In the genomic region with DNA sequence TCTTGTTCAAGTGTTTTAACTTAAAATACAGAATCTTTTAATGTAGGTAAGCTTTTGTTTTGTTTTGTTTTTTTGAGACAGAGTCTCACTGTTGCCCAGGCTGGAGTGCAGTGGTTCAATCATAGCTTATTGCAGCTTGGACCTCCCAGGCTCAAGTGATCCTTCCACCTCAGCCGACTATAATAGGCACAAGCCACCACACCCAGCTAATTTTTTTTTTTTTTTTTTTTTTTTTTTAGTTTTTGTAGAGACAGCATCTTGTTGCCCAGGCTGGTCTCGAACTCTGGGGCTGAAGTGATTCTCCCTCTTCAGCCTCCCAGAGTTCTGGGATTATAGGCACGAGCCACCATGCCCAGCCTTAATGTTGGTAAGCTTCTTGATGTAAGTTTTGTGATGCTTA, we compare ENCODE assay signal across 21 cellular contexts. TPM values are rescaled to one million over a fixed set of nuclear protein-coding genes. Genes with fewer than 3 reads are reported as not detected.
DNase-seq lines count a peak whose midpoint lies in the region; ATAC-seq, FAIRE-seq and TF ChIP-seq lines count a peak whose summit lies in the region.
"Had no signal": no experiment of that assay in that cellular context is flagged by ENCODE, and none has a peak within 500 bp of the region (broad histone marks: within the 10 kb centered on the region; RNA-seq: fewer than 3 reads in every experiment).

No MANE protein-coding gene starts in this region.

- no peak overlapping the region for H4K91ac ChIP-seq in neuronal stem cell (ENCODE audit: low read depth, low read length, poor library complexity)

- no peak overlapping the region for H3K23ac ChIP-seq in neuronal stem cell (ENCODE audit: low read depth, low read length, poor library complexity)

- no peak for FAIRE-seq in astrocyte (lab: Jason Lieb, UNC)
- FAIRE-seq: kidney had no signal

- no peak overlapping the region for H2BK12ac ChIP-seq in neuronal stem cell (ENCODE audit: low read length)

- H3K4me1 Mint-ChIP-seq in astrocyte (ENCODE audit: low read depth, unreplicated experiment) = peaks cover 24% of the 10 kb centered on the region
- H3K4me1 Mint-ChIP-seq: central memory CD8-positive, alpha-beta T cell had no signal

- H2AFZ ChIP-seq in astrocyte (ENCODE audit: low read depth, low read length) (no peak overlapping the region), neuronal stem cell (ENCODE audit: low read length) (no peak overlapping the region)
- H2AFZ ChIP-seq: neural progenitor cell had no signal

- H3K27me3 ChIP-seq in right cardiac atrium (ENCODE audit: control insufficient read depth, insufficient read depth) = no peaks in the 10 kb centered on the region
- no peaks in the 10 kb centered on the region for H3K27me3 ChIP-seq in astrocyte (ENCODE audit: insufficient read depth, low read length)
- H3K27me3 ChIP-seq in neuronal stem cell (ENCODE audit: control insufficient read depth in 3 of 3, insufficient read depth in 3 of 3, low read depth in 1 of 3, low read length in 3 of 3) = no peaks in the 10 kb centered on the region
- H3K27me3 ChIP-seq in aorta (ENCODE audit: control insufficient read depth in 1 of 2, insufficient read depth in 2 of 2, low read length in 1 of 2) = no peaks in the 10 kb centered on the region
- H3K27me3 ChIP-seq: neural progenitor cell had no signal

- H3K4me3 ChIP-seq in right cardiac atrium (ENCODE audit: low read length) = no peak overlapping the region
- peak overlapping the region; percentile 6 for H3K4me3 ChIP-seq in astrocyte (ENCODE audit: insufficient read depth, low read depth, low read length)
- no peak overlapping the region for H3K4me3 ChIP-seq in neuronal stem cell (ENCODE audit: low read length in 2 of 2)
- H3K4me3 ChIP-seq in aorta (ENCODE audit: low read length in 2 of 2) = no peak overlapping the region
- H3K4me3 ChIP-seq: neural progenitor cell had no signal

- no peaks in the 10 kb centered on the region for H4K20me1 ChIP-seq in astrocyte (ENCODE audit: insufficient read depth, low read length)

- no peaks in the 10 kb centered on the region for H3K9me3 Mint-ChIP-seq in astrocyte (ENCODE audit: unreplicated experiment)
- H3K9me3 Mint-ChIP-seq: activated T-helper 2 cell treated with anti-CD3 and anti-CD28 coated beads, Interferon-gamma antibody, Interleukin-2, Interleukin-4, amounts not matched to agents 10 μg/mL and 5 μg/mL and 100 μg/mL, durations not matched to agents 14 hours and 24 hours and 36 hours; CD4-positive, alpha-beta T cell; central memory CD8-positive, alpha-beta T cell; neural progenitor cell; T-helper 2 cell treated with Interferon-gamma antibody and Interleukin-4, amounts not matched to agents 5 μg/mL and 100 μg/mL, for 36 hours had no signal

- H3K18ac ChIP-seq in neuronal stem cell (ENCODE audit: low read length) = no peak overlapping the region

- H3K9ac ChIP-seq in astrocyte (ENCODE audit: low read length) (peak overlapping the region; percentile 47), neuronal stem cell (ENCODE audit: low read depth, low read length, poor library complexity) (no peak overlapping the region)
- H3K9ac ChIP-seq: neural progenitor cell had no signal

- no peak for TF ChIP-seq CTCF in astrocyte (IDR thresholded peaks at IDR 0.05; ENCODE audit: insufficient read depth, low read depth, low read length)

- H3K4me3 Mint-ChIP-seq in astrocyte (ENCODE audit: unreplicated experiment) = no peak overlapping the region
- H3K4me3 Mint-ChIP-seq: activated CD8-positive, alpha-beta memory T cell treated with anti-CD3 and anti-CD28 coated beads, Interleukin-2, amount 10 ng/mL, durations not matched to agents 7 days and 5 days; CD4-positive, alpha-beta T cell; central memory CD8-positive, alpha-beta T cell; neural progenitor cell; T-helper 2 cell treated with Interferon-gamma antibody and Interleukin-4, amounts not matched to agents 5 μg/mL and 100 μg/mL, for 36 hours had no signal

- intact Hi-C loops in right cardiac atrium (cut with DNase I) = loop anchor here in 3 of 4 donors (5.0 to 10.0 kb wide), 4 partner anchors 74 to 151 kb away; a partner anchor contains a TSS
- intact Hi-C loops in left ventricle myocardium superior (cut with micrococcal nuclease) = loop anchor here (5.0 kb wide), 1 partner anchor 69 kb away; no protein-coding TSS in a partner anchor
- intact Hi-C loops in aorta (cut with DNase I) = loop anchor here (5.0 to 10.0 kb wide), 5 partner anchors 74 to 574 kb away; a partner anchor contains a TSS

- no peak overlapping the region for H3K14ac ChIP-seq in neuronal stem cell (ENCODE audit: low read length)

- DNase-seq in right cardiac atrium (no peak), left ventricle myocardium superior (no peak), astrocyte (ENCODE audit: low read depth) (no peak), neuronal stem cell (ENCODE audit: low spot score) (no peak), aorta (no peak), amniotic stem cell (lab: John Stamatoyannopoulos, UW) (no peak), DMS79 (lab: John Stamatoyannopoulos, UW) (no peak)
- DNase-seq: activated CD8-positive, alpha-beta memory T cell treated with anti-CD3 and anti-CD28 coated beads, Interleukin-2, amount 10 ng/mL, durations not matched to agents 7 days and 5 days; CD4-positive, alpha-beta T cell; DMS53; effector CD8-positive, alpha-beta T cell; hypothalamus; kidney; NCI-H2029 treated with DMSO at 0.1 percent for 48 hours; SHP77 treated with DMSO at 0.1 percent for 48 hours; stimulated activated naive CD8-positive, alpha-beta T cell treated with anti-CD3 and anti-CD28 coated beads, Interleukin-15, Interleukin-2, amounts not matched to agents 100 U/mL and 50 U/mL, for 24 hours had no signal

- H3K9me3 ChIP-seq in right cardiac atrium (ENCODE audit: control insufficient read depth, low read length) (no peaks in the 10 kb centered on the region), astrocyte (ENCODE audit: insufficient read depth, low read depth, low read length) (no peaks in the 10 kb centered on the region), neuronal stem cell (replicated peaks in 1 of 2; ENCODE audit: control insufficient read depth in 2 of 2, insufficient read depth in 1 of 2, low read depth in 1 of 2, low read length in 2 of 2) (no peaks in the 10 kb centered on the region), aorta (ENCODE audit: control insufficient read depth, low read length) (no peaks in the 10 kb centered on the region)

- no peak overlapping the region for H2BK15ac ChIP-seq in neuronal stem cell (ENCODE audit: low read length)

- no peaks in the 10 kb centered on the region for H3K4me1 ChIP-seq in right cardiac atrium (ENCODE audit: control insufficient read depth, insufficient read depth, low read length)
- peaks cover 34% of the 10 kb centered on the region for H3K4me1 ChIP-seq in astrocyte (ENCODE audit: insufficient read depth, low read length)
- peaks cover 8 to 15% of the 10 kb centered on the region in 2 donors for H3K4me1 ChIP-seq in neuronal stem cell (ENCODE audit: control insufficient read depth in 2 of 2, insufficient read depth in 1 of 2, low read depth in 1 of 2, low read length in 2 of 2)
- H3K4me1 ChIP-seq in aorta (ENCODE audit: control insufficient read depth in 1 of 2, insufficient read depth in 2 of 2, low read length in 2 of 2) = peaks cover 0 to 5% of the 10 kb centered on the region in 2 donors

- no peak overlapping the region for H2BK120ac ChIP-seq in neuronal stem cell (ENCODE audit: low read depth, low read length)

- 67% methylated on average over 3 of the region's 3 CpGs for WGBS in right cardiac atrium
- WGBS in neuronal stem cell (ENCODE audit: extremely low coverage in 2 of 2, insufficient read length in 2 of 2, insufficient replicate concordance in 1 of 2), 2 donors = no CpG with 5 or more reads among the region's 3 CpGs
- WGBS in aorta, 2 donors = 34% methylated on average over 3 of the region's 3 CpGs

- H2BK5ac ChIP-seq in neuronal stem cell (ENCODE audit: low read length) = no peak overlapping the region

- peaks cover 22% of the 10 kb centered on the region for H3K79me2 ChIP-seq in astrocyte (ENCODE audit: insufficient read depth, low read length)

- no peak overlapping the region for H4K8ac ChIP-seq in neuronal stem cell (ENCODE audit: low read depth, low read length)

- no peaks in the 10 kb centered on the region for H3K79me1 ChIP-seq in neuronal stem cell (ENCODE audit: low read depth, low read length)

- H3K27ac ChIP-seq in right cardiac atrium (ENCODE audit: low read length) (peak overlapping the region; percentile 22), astrocyte (ENCODE audit: low read depth, low read length) (peak overlapping the region; percentile 79), neuronal stem cell (replicated peaks; ENCODE audit: low read length) (peak overlapping the region; percentile 54), aorta (ENCODE audit: low read depth in 1 of 2, low read length in 2 of 2) (peak overlapping the region; percentile 11 to 67)

- H3K27me3 Mint-ChIP-seq in astrocyte (ENCODE audit: low read depth, unreplicated experiment) = no peaks in the 10 kb centered on the region
- H3K27me3 Mint-ChIP-seq: activated CD8-positive, alpha-beta memory T cell treated with anti-CD3 and anti-CD28 coated beads, Interleukin-2, amount 10 ng/mL, durations not matched to agents 7 days and 5 days; CD4-positive, alpha-beta T cell; central memory CD8-positive, alpha-beta T cell had no signal

- H2AK5ac ChIP-seq in neuronal stem cell (ENCODE audit: low read depth, low read length) = no peak overlapping the region

- H3K4me2 ChIP-seq in astrocyte (ENCODE audit: low read length) (peak overlapping the region; percentile 70), neuronal stem cell (ENCODE audit: insufficient read depth, low read length, poor library complexity, severe bottlenecking) (no peak overlapping the region)
- H3K4me2 ChIP-seq: neural progenitor cell had no signal

- ATAC-seq in right cardiac atrium = no peak
- ATAC-seq in left ventricle myocardium superior = no peak
- no peak for ATAC-seq in aorta (ENCODE audit: low FRiP score)
- no peak for ATAC-seq in HG03469 (IDR thresholded peaks at IDR 0.05; ENCODE audit: unreplicated experiment)
- ATAC-seq: activated CD8-positive, alpha-beta memory T cell treated with anti-CD3 and anti-CD28 coated beads, Interleukin-2, amount 10 ng/mL, durations not matched to agents 7 days and 5 days; stimulated activated naive CD8-positive, alpha-beta T cell treated with anti-CD3 and anti-CD28 coated beads, Interleukin-15, Interleukin-2, amounts not matched to agents 100 U/mL and 50 U/mL, for 24 hours had no signal

- H3K36me3 ChIP-seq in astrocyte (ENCODE audit: insufficient read depth, low read length) (no peaks in the 10 kb centered on the region), neuronal stem cell (replicated peaks in 1 of 2; ENCODE audit: control insufficient read depth in 2 of 2, insufficient read depth in 2 of 2, low read length in 2 of 2) (peaks cover 0 to 41% of the 10 kb centered on the region in 2 donors), aorta (ENCODE audit: control insufficient read depth in 1 of 2, insufficient read depth in 2 of 2, low read length in 1 of 2) (no peaks in the 10 kb centered on the region)
- H3K36me3 ChIP-seq: neural progenitor cell had no signal

- H3K36me3 Mint-ChIP-seq in astrocyte (ENCODE audit: low read depth, unreplicated experiment) = no peaks in the 10 kb centered on the region
- H3K36me3 Mint-ChIP-seq: activated CD8-positive, alpha-beta memory T cell treated with anti-CD3 and anti-CD28 coated beads, Interleukin-2, amount 10 ng/mL, durations not matched to agents 7 days and 5 days had no signal

- H3K4ac ChIP-seq in neuronal stem cell (ENCODE audit: low read length) = no peak overlapping the region

- peak overlapping the region; percentile 94 for H3K27ac Mint-ChIP-seq in astrocyte (ENCODE audit: unreplicated experiment)
- H3K27ac Mint-ChIP-seq: activated CD8-positive, alpha-beta memory T cell treated with anti-CD3 and anti-CD28 coated beads, Interleukin-2, amount 10 ng/mL, durations not matched to agents 7 days and 5 days; activated T-helper 2 cell treated with anti-CD3 and anti-CD28 coated beads, Interferon-gamma antibody, Interleukin-2, Interleukin-4, amounts not matched to agents 10 μg/mL and 5 μg/mL and 100 μg/mL, durations not matched to agents 14 hours and 24 hours and 36 hours; CD4-positive, alpha-beta T cell; neural progenitor cell; T-helper 2 cell treated with Interferon-gamma antibody and Interleukin-4, amounts not matched to agents 5 μg/mL and 100 μg/mL, for 36 hours had no signal

RNA-seq across cellular contexts. Expression of a gene that starts 3.3 kb away (rescaled TPM):
- total RNA-seq in right cardiac atrium (10 to 100 TPM in 3 of 4 donors, 1 to 10 TPM in 1; 9.0 to 10.5 (median 10.0) TPM), left ventricle myocardium superior (6.2 TPM), astrocyte (25.6 and 30.6 TPM in 2 replicates), aorta (10 to 100 TPM; 13.2 to 29.0 TPM)
- polyA plus RNA-seq in right cardiac atrium (4.9 TPM), aorta (10 to 100 TPM in 1 of 2 donors, 1 to 10 TPM in 1; 3.0 to 51.5 TPM)
- polyA plus RNA-seq in neuronal stem cell (2013, experiment 1 of 2) = 31.7 TPM
- polyA plus RNA-seq in neuronal stem cell (2013, experiment 2 of 2) = 33.0 TPM

Comparison
In these comparisons a context has a peak if more than half of its experiments do, and no peak if none do; other contexts are left out.
1. H3K27ac ChIP-seq: peak in every context shown above with its lines; median percentile 79 in astrocyte; 54 in neuronal stem cell; 39 in aorta; 22 in right cardiac atrium.